22 cellular contexts compared by ENCODE assay signal in the genomic region with DNA sequence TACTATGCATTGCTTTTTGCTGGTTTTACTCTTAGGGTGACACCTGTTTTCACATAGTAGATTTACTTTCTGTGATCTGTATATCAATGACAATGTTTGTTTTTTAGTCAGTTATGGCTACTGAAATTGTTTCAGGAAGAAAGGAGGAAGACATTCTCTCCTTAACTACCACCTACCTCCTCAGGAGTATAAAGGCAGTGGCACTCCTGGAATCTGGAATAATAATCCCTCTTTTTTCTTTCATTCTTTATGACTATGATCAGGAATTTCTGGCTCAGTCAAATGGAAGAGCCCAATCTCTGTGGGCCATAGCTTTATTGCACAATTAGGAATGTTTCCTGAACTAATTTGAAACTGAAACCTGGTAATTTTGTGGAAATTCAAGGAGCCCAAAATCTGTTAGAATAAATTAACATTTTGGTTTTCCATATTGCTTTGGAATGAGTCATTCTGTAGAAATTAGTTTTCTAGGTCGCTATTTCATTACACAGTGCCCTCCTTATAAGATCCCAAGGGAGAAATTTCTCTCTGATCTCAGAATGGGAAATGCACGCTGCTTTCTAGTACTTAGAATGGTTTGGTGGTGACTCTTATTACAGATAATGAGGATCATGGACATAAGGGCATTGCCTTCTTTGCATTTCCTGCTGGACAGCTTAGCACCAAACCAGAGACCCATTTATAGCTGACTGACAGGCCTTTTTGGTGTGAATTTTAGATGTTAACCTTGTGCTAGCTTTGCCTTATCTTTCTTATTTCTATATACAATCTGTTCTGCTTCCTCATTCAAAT.
A peak's percentile ranks its signal among the peaks of the same experiment; 100 is the strongest.
DNase-seq lines count a peak whose midpoint lies in the region; ATAC-seq and TF ChIP-seq lines count a peak whose summit lies in the region.
"Had no signal": no experiment of that assay in that cellular context is flagged by ENCODE, and none has a peak within 500 bp of the region (broad histone marks: within the 10 kb centered on the region; RNA-seq: fewer than 3 reads in every experiment).

No MANE protein-coding gene starts in this region.

- no peak overlapping the region for H2AFZ ChIP-seq in GM23248

- intact Hi-C loops in transverse colon (cut with DNase I; ENCODE audit: low total_unique reads), result no loop called here

- H3K36me3 Mint-ChIP-seq in neural crest cell (ENCODE audit: low read depth), result peaks cover 9% of the 10 kb centered on the region

- no peak overlapping the region for H3K4me3 Mint-ChIP-seq in neural crest cell

- H3K36me3 ChIP-seq in GM23248 (ENCODE audit: low read depth) (no peaks in the 10 kb centered on the region), adipocyte (ENCODE audit: control insufficient read depth, insufficient read depth, low read length, severe bottlenecking) (no peaks in the 10 kb centered on the region), transverse colon (no peaks in the 10 kb centered on the region)
- H3K36me3 ChIP-seq: Peyer's patch had no signal

- DNase-seq in COLO829 (ENCODE audit: low spot score), result peak; percentile 14
- peak; percentile 24 for DNase-seq in GM23248
- DNase-seq in adipocyte (ENCODE audit: low read depth), result peak; percentile 40
- no peak for DNase-seq in neural crest cell (ENCODE audit: low read depth, low spot score)
- DNase-seq in NCI-H2029 treated with DMSO at 0.1 percent for 48 hours (lab: John Stamatoyannopoulos, UW), result no peak
- no peak for DNase-seq in transverse colon
- DNase-seq in DMS53 (lab: John Stamatoyannopoulos, UW), result no peak
- DNase-seq: AML-193, DND-41, GDM1, HCEC 1CT, NCI-H1092, NCI-H1436 treated with DMSO at 0.1 percent for 48 hours, NCI-H2081, NCI-H345, NCI-H524 treated with DMSO at 0.1 percent for 48 hours, Peyer's patch, SW 1271, T-helper 2 cell had no signal

- no peak for TF ChIP-seq EP300 in transverse colon (IDR thresholded peaks at IDR 0.05; ENCODE audit: low read depth)

- no peak for ATAC-seq in HG02623 (IDR thresholded peaks at IDR 0.05; ENCODE audit: unreplicated experiment)

- H3F3A ChIP-seq in GM23248 (ENCODE audit: insufficient read depth), result no peaks in the 10 kb centered on the region

- no peaks in the 10 kb centered on the region for H3K27me3 Mint-ChIP-seq in neural crest cell (ENCODE audit: low read depth)

- H3K4me1 ChIP-seq in GM23248 (ENCODE audit: insufficient read depth), result no peaks in the 10 kb centered on the region
- H3K4me1 ChIP-seq in adipocyte (ENCODE audit: control insufficient read depth, insufficient read depth, low read length), result peaks cover 7% of the 10 kb centered on the region
- H3K4me1 ChIP-seq in transverse colon, result no peaks in the 10 kb centered on the region
- H3K4me1 ChIP-seq: Peyer's patch had no signal

- TF ChIP-seq CTCF in neural crest cell (conservative IDR thresholded peaks at IDR 0.05) (no peak), transverse colon (IDR thresholded peaks at IDR 0.05) (no peak)

- no peaks in the 10 kb centered on the region for H3K4me1 Mint-ChIP-seq in neural crest cell

- no peak overlapping the region for H3K27ac ChIP-seq in GM23248
- no peak overlapping the region for H3K27ac ChIP-seq in transverse colon
- H3K27ac ChIP-seq: C4-2B, KMS-11, Peyer's patch had no signal

- H3K4me3 ChIP-seq in GM23248 (no peak overlapping the region), adipocyte (ENCODE audit: low read length) (no peak overlapping the region), transverse colon (no peak overlapping the region)
- H3K4me3 ChIP-seq: Peyer's patch had no signal

- peak overlapping the region; percentile 58 for H3K27ac Mint-ChIP-seq in neural crest cell (ENCODE audit: unreplicated experiment)

- in situ Hi-C loops in GM23248 (cut with MboI), result no loop called here
- in situ Hi-C loops in transverse colon (cut with MboI; ENCODE audit: low pct_ligation_motif_present in 1 of 4, low pct_unique_long_range_greater_than_20kb in 1 of 4, low sequenced_read_pairs in 3 of 4), result no loop called here

- no peaks in the 10 kb centered on the region for H3K9me2 ChIP-seq in GM23248 (ENCODE audit: insufficient read depth)

- no peak overlapping the region for H3K4me2 ChIP-seq in GM23248 (ENCODE audit: unreplicated experiment)
- H3K4me2 ChIP-seq: KMS-11 had no signal

- no peak for TF ChIP-seq POLR2A in transverse colon (IDR thresholded peaks at IDR 0.05)

- H4K20me1 ChIP-seq in GM23248 (ENCODE audit: insufficient read depth), result no peaks in the 10 kb centered on the region

- no peaks in the 10 kb centered on the region for H3K27me3 ChIP-seq in GM23248 (replicated peaks; ENCODE audit: insufficient read depth)
- no peaks in the 10 kb centered on the region for H3K27me3 ChIP-seq in adipocyte (replicated peaks; ENCODE audit: control insufficient read depth, insufficient read depth, low read length)
- H3K27me3 ChIP-seq in transverse colon, result no peaks in the 10 kb centered on the region
- H3K27me3 ChIP-seq: Peyer's patch had no signal

- H3K79me2 ChIP-seq in GM23248 (ENCODE audit: insufficient read depth), result no peaks in the 10 kb centered on the region

- no peaks in the 10 kb centered on the region for H3K9me3 ChIP-seq in GM23248 (ENCODE audit: low read depth)
- H3K9me3 ChIP-seq in adipocyte (ENCODE audit: control insufficient read depth, low read length), result no peaks in the 10 kb centered on the region
- H3K9me3 ChIP-seq in transverse colon, result no peaks in the 10 kb centered on the region
- H3K9me3 ChIP-seq: Peyer's patch had no signal

- H3K9ac ChIP-seq in GM23248, result no peak overlapping the region
- H3K9ac ChIP-seq in adipocyte (ENCODE audit: low read length), result no peak overlapping the region
- H3K9ac ChIP-seq: KMS-11 had no signal

- 44 to 49% methylated on average over 2 of the region's 2 CpGs for WGBS in GM23248 (ENCODE audit: low coverage in 1 of 2, low lambda C conversion rate in 2 of 2, missing lambda C conversion rate in 2 of 2), 2 experiments
- 61 to 80% methylated on average over 2 of the region's 2 CpGs for WGBS in transverse colon (ENCODE audit: low coverage in 1 of 2), 2 donors

- peaks cover 5% of the 10 kb centered on the region for H3K9me3 Mint-ChIP-seq in neural crest cell

Comparison
In these comparisons a context has a peak if more than half of its experiments do, and no peak if none do; other contexts are left out.
1. DNase-seq: peak in COLO829 (single experiment), GM23248 (single experiment) and adipocyte (single experiment); none in neural crest cell (single experiment), NCI-H2029 treated with DMSO at 0.1 percent for 48 hours (single experiment), transverse colon (single experiment) and DMS53 (single experiment).